In the genomic region with DNA sequence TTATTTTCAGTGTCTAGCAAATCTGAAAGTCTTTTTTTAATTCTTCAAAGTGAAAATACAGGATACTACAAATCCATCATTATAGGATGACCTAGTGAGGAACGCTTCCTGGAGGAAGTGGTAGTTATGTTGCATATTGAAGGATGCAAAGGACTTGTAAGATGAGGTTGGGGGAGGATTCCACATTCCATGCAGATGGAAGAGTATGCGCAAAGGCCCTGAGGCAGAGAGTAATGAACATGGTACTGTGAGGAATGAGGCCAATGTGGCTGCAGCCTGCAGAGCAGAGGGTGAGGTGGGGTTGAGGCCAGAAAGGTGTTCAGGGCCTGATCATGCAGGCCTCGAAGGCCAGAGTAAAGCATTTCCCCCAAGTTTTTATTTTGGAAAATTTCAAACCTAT, we compare ENCODE assay signal across 31 cellular contexts.
"Had no signal": no experiment of that assay in that cellular context is flagged by ENCODE, and none has a peak within 500 bp of the region (broad histone marks: within the 10 kb centered on the region; RNA-seq: fewer than 3 reads in every experiment).

No MANE protein-coding gene starts in this region.

- H3K9me3 ChIP-seq: adrenal gland, ascending aorta, body of pancreas had no signal

- ATAC-seq: activated naive CD4-positive, alpha-beta T cell treated with anti-CD3 and anti-CD28 coated beads, Interleukin-2, amount 50 U/mL, for 72 hours; activated naive CD8-positive, alpha-beta T cell treated with anti-CD3 and anti-CD28 coated beads, Interleukin-2, amount 50 U/mL, for 24 hours; activated T-cell treated with anti-CD3 and anti-CD28 coated beads, Interleukin-2, amount 50 U/mL, for 4 hours; activated T-cell treated with anti-CD3 and anti-CD28 coated beads, Interleukin-2, amount 50 U/mL, for 72 hours; activated T-helper 17 cell treated with anti-CD3 and anti-CD28 coated beads, Interleukin-2, amount 50 U/mL, for 72 hours; body of pancreas had no signal

- H3K27me3 ChIP-seq: adrenal gland, ascending aorta, body of pancreas, brain microvascular endothelial cell, breast epithelium, cardiac muscle cell had no signal

- DNase-seq: activated effector memory CD4-positive, alpha-beta T cell treated with anti-CD3 and anti-CD28 coated beads, Interleukin-2, amount 50 U/mL, for 16 hours; activated effector memory CD4-positive, alpha-beta T cell treated with Interleukin-2 at 50 U/mL for 16 hours; activated gamma-delta T cell; activated gamma-delta T cell treated with Interleukin-2 at 50 U/mL for 16 hours; activated naive CD4-positive, alpha-beta T cell; activated naive CD4-positive, alpha-beta T cell treated with anti-CD3 and anti-CD28 coated beads for 36 hours; activated naive CD4-positive, alpha-beta T cell treated with anti-CD3 and anti-CD28 coated beads, Interleukin-2, amount 10 ng/mL, durations not matched to agents 7 days and 5 days; activated naive CD4-positive, alpha-beta T cell treated with anti-CD3 and anti-CD28 coated beads, Interleukin-2, amount 50 U/mL, for 16 hours; activated naive CD4-positive, alpha-beta T cell treated with Interleukin-2 at 50 U/mL for 16 hours; activated naive CD8-positive, alpha-beta T cell treated with anti-CD3 and anti-CD28 coated beads for 36 hours; activated naive CD8-positive, alpha-beta T cell treated with anti-CD3 and anti-CD28 coated beads, Interleukin-2, amount 10 ng/mL, durations not matched to agents 7 days and 5 days; activated naive CD8-positive, alpha-beta T cell treated with anti-CD3 and anti-CD28 coated beads, Interleukin-2, amount 50 U/mL, for 24 hours; activated T-cell treated with anti-CD3 and anti-CD28 coated beads, Interleukin-2, amount 50 U/mL, for 24 hours; activated T-cell treated with anti-CD3 and anti-CD28 coated beads, Interleukin-2, amount 50 U/mL, for 4 hours; activated T-cell treated with anti-CD3 and anti-CD28 coated beads, Interleukin-2, amount 50 U/mL, for 48 hours; activated T-cell treated with anti-CD3 and anti-CD28 coated beads, Interleukin-2, amount 50 U/mL, for 72 hours; adrenal gland; amniotic stem cell; amygdala; anterior cingulate cortex; aorta; body of pancreas; brain microvascular endothelial cell; caudate nucleus; central memory CD4-positive, alpha-beta T cell; cerebellar nuclear complex had no signal

- H3K27ac ChIP-seq: adrenal gland, ascending aorta, body of pancreas, brain microvascular endothelial cell, breast epithelium, cardiac muscle cell had no signal

- H3K4me1 ChIP-seq: adrenal gland, body of pancreas, breast epithelium had no signal

- H3K4me3 ChIP-seq: adrenal gland, ascending aorta, body of pancreas, breast epithelium, cardiac muscle cell had no signal

- H3K36me3 ChIP-seq: adrenal gland, ascending aorta, brain microvascular endothelial cell, breast epithelium, cardiac muscle cell had no signal
